ENCODE assay signal across 24 cellular contexts in the genomic region with DNA sequence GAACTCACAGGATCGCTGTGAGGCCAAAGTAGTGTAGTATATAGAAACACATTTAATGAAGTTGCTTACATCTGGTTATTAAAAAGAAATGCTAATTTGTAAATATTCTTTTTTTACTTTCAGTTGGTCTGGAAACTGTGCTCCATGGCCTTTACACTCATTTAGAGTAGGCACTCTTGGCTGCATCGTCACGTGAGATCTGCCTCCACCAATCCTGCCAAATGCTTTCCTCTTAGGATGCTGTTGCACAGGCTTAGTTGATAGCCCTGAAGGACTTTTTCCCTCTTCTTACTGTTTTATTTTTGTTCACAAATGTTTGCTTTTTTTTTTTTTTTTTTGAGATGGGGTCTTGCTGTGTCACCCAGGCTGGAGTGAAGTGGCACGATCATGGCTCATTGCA. TPM values are rescaled to one million over a fixed set of nuclear protein-coding genes. Genes with fewer than 3 reads are reported as not detected.
DNase-seq lines count a peak whose midpoint lies in the region; ATAC-seq and TF ChIP-seq lines count a peak whose summit lies in the region.
"Had no signal": no experiment of that assay in that cellular context is flagged by ENCODE, and none has a peak within 500 bp of the region (broad histone marks: within the 10 kb centered on the region; RNA-seq: fewer than 3 reads in every experiment).

No MANE protein-coding gene starts in this region.

- WGBS in testis, 2 donors: 75 to 80% methylated on average over 4 of the region's 4 CpGs

- H3K4me1 ChIP-seq in endocrine pancreas (ENCODE audit: control insufficient read depth, insufficient read depth, low read length) (peaks cover 59% of the 10 kb centered on the region), testis (peaks cover 20% of the 10 kb centered on the region), foreskin keratinocyte (no peaks in the 10 kb centered on the region)

- no peaks in the 10 kb centered on the region for H3K9me3 ChIP-seq in endocrine pancreas (ENCODE audit: control insufficient read depth, low read length)
- H3K9me3 ChIP-seq in testis: no peaks in the 10 kb centered on the region
- H3K9me3 ChIP-seq: esophagus muscularis mucosa, heart right ventricle had no signal

- H3K36me3 ChIP-seq in endocrine pancreas (ENCODE audit: control insufficient read depth, insufficient read depth, low read length) (no peaks in the 10 kb centered on the region), testis (ENCODE audit: low read depth, missing control alignments) (no peaks in the 10 kb centered on the region)
- H3K36me3 ChIP-seq: esophagus muscularis mucosa, heart right ventricle had no signal

- no peak overlapping the region for H3K9ac ChIP-seq in endocrine pancreas (ENCODE audit: control insufficient read depth, insufficient read depth, low read length)

- H3K4me3 ChIP-seq in endocrine pancreas (ENCODE audit: control insufficient read depth, insufficient read depth, low read length) (peak overlapping the region; percentile 100), testis (no peak overlapping the region)
- H3K4me3 ChIP-seq: esophagus muscularis mucosa, GM23338, heart right ventricle had no signal

- H3K27me3 ChIP-seq in endocrine pancreas (ENCODE audit: control insufficient read depth, insufficient read depth, low read length): no peaks in the 10 kb centered on the region
- H3K27me3 ChIP-seq in testis: no peaks in the 10 kb centered on the region
- peaks cover 9% of the 10 kb centered on the region for H3K27me3 ChIP-seq in foreskin keratinocyte
- H3K27me3 ChIP-seq: esophagus muscularis mucosa had no signal

- ATAC-seq in foreskin keratinocyte (no peak), HG02852 (IDR thresholded peaks at IDR 0.05; ENCODE audit: unreplicated experiment) (no peak)
- ATAC-seq: activated CD4-positive, CD25-positive, alpha-beta regulatory T cell treated with anti-CD3 and anti-CD28 coated beads, Interleukin-2, amount 50 U/mL, for 24 hours; activated naive CD8-positive, alpha-beta T cell treated with anti-CD3 and anti-CD28 coated beads, Interleukin-2, amount 50 U/mL, for 24 hours; heart right ventricle; naive thymus-derived CD8-positive, alpha-beta T cell; PC-3; stimulated activated naive B cell treated with anti-CD40 and anti-IgM and Interleukin-4, amounts not matched to agents 10 μg/mL and 1 μg/mL and 100 μg/mL, for 72 hours; T-helper 17 cell had no signal

- H3K27ac ChIP-seq in testis: peak overlapping the region; percentile 35 to 78
- no peak overlapping the region for H3K27ac ChIP-seq in foreskin keratinocyte
- H3K27ac ChIP-seq: heart right ventricle had no signal

- no peak for TF ChIP-seq CTCF in testis (IDR thresholded peaks at IDR 0.05)
- no peak for TF ChIP-seq CTCF in foreskin keratinocyte (conservative IDR thresholded peaks at IDR 0.05)

- no peak for TF ChIP-seq POLR2A in testis (IDR thresholded peaks at IDR 0.05)

- intact Hi-C loops in testis (cut with DNase I; ENCODE audit: low total_unique reads): no loop called here

- DNase-seq in NCI-H1092 treated with DMSO at 0.1 percent for 48 hours (lab: John Stamatoyannopoulos, UW) (peak; percentile 46), NCI-H1092 (lab: John Stamatoyannopoulos, UW) (no peak), NCI-H2171 treated with DMSO at 0.1 percent for 48 hours (lab: John Stamatoyannopoulos, UW) (peak; percentile 46), testis (no peak), HuH-7.5 (ENCODE audit: low spot score) (no peak), foreskin keratinocyte (no peak)
- DNase-seq: 8988T; activated CD4-positive, alpha-beta T cell treated with anti-CD3 and anti-CD28 coated beads, Interleukin-2, amount 50 U/mL, for 48 hours; activated naive CD4-positive, alpha-beta T cell; activated naive CD8-positive, alpha-beta T cell treated with anti-CD3 and anti-CD28 coated beads, Interleukin-2, amount 50 U/mL, for 24 hours; central memory CD4-positive, alpha-beta T cell; heart right ventricle; kidney; naive thymus-derived CD8-positive, alpha-beta T cell; occipital lobe; PC-3; stimulated activated naive B cell treated with anti-CD40 and anti-IgM and Interleukin-4, amounts not matched to agents 10 μg/mL and 1 μg/mL and 100 μg/mL, for 72 hours; T-helper 17 cell had no signal

RNA-seq across cellular contexts. Expression of a gene that starts 6.3 kb away (rescaled TPM):
- total RNA-seq in testis (100 to 1,000 TPM; 324 to 589 TPM), foreskin keratinocyte (0.75 and 0.95 TPM in 2 replicates)
- polyA plus RNA-seq in testis (ENCODE audit: insufficient read depth, low read depth, low replicate concordance) (290 TPM), foreskin keratinocyte (0.53 and 0.74 TPM in 2 replicates)
- total RNA-seq: naive thymus-derived CD8-positive, alpha-beta T cell; T-helper 17 cell had no signal
- polyA plus RNA-seq: IgD-negative memory B cell had no signal

RNA-seq across cellular contexts. Expression of a gene that starts 57.7 kb away (rescaled TPM):
- 10 to 100 TPM; 77.5 to 85.0 TPM for total RNA-seq in testis
- 60.9 TPM for polyA plus RNA-seq in testis (ENCODE audit: insufficient read depth, low read depth, low replicate concordance)
- 421 and 453 TPM in 2 replicates for total RNA-seq in foreskin keratinocyte
- 264 and 345 TPM in 2 replicates for polyA plus RNA-seq in foreskin keratinocyte

Comparison
In these comparisons a context has a peak if more than half of its experiments do, and no peak if none do; other contexts are left out.
1. DNase-seq: peak in NCI-H1092 treated with DMSO at 0.1 percent for 48 hours (single experiment) and NCI-H2171 treated with DMSO at 0.1 percent for 48 hours (single experiment); none in NCI-H1092 (single experiment), testis (single experiment), HuH-7.5 (single experiment) and foreskin keratinocyte (0 of 2).
2. RNA of a gene that starts 6.3 kb away (total RNA-seq): 324 to 589 TPM in testis; 0.75 to 0.95 TPM in foreskin keratinocyte; every median in the first group is over 100 times any median in the second.